ENCODE assay signal across 11 cellular contexts in the genomic region with DNA sequence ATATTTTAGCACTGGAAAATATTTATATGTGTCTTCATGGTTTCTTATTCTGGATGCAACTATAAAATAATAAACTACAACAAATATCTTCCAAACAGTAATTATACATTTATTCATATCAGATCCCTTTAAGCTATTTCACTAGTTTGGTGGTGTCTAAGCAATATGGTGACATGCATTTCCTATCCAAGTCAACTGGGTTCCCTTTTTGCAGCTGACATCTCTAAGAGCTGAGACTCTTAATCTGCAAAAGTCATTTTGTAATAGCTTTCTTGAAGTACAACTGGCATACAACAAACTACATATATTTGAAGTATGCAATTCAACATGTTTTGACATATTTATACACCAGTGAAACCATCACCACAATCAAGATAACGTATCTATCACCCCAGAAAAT.
"Had no signal": no experiment of that assay in that cellular context is flagged by ENCODE, and none has a peak within 500 bp of the region (broad histone marks: within the 10 kb centered on the region; RNA-seq: fewer than 3 reads in every experiment).

No MANE protein-coding gene starts in this region.

- H3K4me1 Mint-ChIP-seq: brain, neural progenitor cell had no signal

- H3K27ac ChIP-seq: colonic mucosa, neural progenitor cell, ovary had no signal

- H3K4me3 ChIP-seq: colonic mucosa, neural progenitor cell, ovary had no signal

- H3K9ac ChIP-seq: neural progenitor cell had no signal

- DNase-seq: activated CD4-positive, CD25-positive, alpha-beta regulatory T cell treated with anti-CD3 and anti-CD28 coated beads, Interleukin-2, amount 50 U/mL, for 72 hours; activated naive CD4-positive, alpha-beta T cell; activated naive CD8-positive, alpha-beta T cell treated with anti-CD3 and anti-CD28 coated beads, Interleukin-2, amount 10 ng/mL, durations not matched to agents 7 days and 5 days; activated T-cell treated with anti-CD3 and anti-CD28 coated beads for 4 hours; central memory CD4-positive, alpha-beta T cell; colonic mucosa; ovary; stimulated activated CD4-positive, alpha-beta T cell treated with anti-CD3 and anti-CD28 coated beads, Interleukin-12 subunit alpha, Interleukin-12 subunit beta, amount 100 ng/mL, for 4 hours; stimulated activated CD4-positive, alpha-beta T cell treated with anti-CD3 and anti-CD28 coated beads, Interleukin-2, amount 100 ng/mL, for 24 hours had no signal

- H3K36me3 ChIP-seq: colonic mucosa, neural progenitor cell, ovary had no signal

- H3K4me1 ChIP-seq: colonic mucosa had no signal

- H3K36me3 Mint-ChIP-seq: neural progenitor cell had no signal

- H3K27me3 ChIP-seq: colonic mucosa, neural progenitor cell, ovary had no signal

- H3K4me3 Mint-ChIP-seq: activated naive CD8-positive, alpha-beta T cell treated with anti-CD3 and anti-CD28 coated beads, Interleukin-2, amount 10 ng/mL, durations not matched to agents 7 days and 5 days; brain; neural progenitor cell had no signal

- H3K9me3 ChIP-seq: colonic mucosa had no signal

- H3K27ac Mint-ChIP-seq: activated naive CD8-positive, alpha-beta T cell treated with anti-CD3 and anti-CD28 coated beads, Interleukin-2, amount 10 ng/mL, durations not matched to agents 7 days and 5 days; brain; neural progenitor cell had no signal

- H3K4me2 ChIP-seq: neural progenitor cell had no signal

- H2AFZ ChIP-seq: neural progenitor cell had no signal
